Comparison of ENCODE assay signal across 1 cellular context in the genomic region with DNA sequence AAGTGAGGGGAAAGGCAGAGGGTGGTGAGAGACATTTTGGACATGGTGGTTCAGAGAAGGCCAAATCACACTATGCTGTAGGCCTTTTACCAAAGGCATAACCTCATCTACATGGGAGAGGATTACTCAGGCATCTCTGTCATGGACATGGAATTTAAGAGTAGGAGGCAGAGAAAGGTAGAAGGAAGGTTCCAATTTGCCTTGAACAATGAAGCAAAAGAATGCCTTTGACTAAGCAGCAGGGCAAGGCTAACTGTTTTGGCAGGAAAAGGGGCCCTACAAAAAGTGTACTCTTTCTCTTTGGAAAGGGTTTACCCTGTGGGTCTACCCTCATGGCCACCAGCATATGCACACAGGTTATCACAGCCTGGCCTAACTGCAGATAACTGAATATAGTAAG.
TF ChIP-seq lines count a peak whose summit lies in the region.

No MANE protein-coding gene starts in this region.

TF ChIP-seq in H1, 55 proteins besides CTCF, POLR2A, EP300 and RAD21 (continued from another document):
- TF ChIP-seq, protein P1, sequence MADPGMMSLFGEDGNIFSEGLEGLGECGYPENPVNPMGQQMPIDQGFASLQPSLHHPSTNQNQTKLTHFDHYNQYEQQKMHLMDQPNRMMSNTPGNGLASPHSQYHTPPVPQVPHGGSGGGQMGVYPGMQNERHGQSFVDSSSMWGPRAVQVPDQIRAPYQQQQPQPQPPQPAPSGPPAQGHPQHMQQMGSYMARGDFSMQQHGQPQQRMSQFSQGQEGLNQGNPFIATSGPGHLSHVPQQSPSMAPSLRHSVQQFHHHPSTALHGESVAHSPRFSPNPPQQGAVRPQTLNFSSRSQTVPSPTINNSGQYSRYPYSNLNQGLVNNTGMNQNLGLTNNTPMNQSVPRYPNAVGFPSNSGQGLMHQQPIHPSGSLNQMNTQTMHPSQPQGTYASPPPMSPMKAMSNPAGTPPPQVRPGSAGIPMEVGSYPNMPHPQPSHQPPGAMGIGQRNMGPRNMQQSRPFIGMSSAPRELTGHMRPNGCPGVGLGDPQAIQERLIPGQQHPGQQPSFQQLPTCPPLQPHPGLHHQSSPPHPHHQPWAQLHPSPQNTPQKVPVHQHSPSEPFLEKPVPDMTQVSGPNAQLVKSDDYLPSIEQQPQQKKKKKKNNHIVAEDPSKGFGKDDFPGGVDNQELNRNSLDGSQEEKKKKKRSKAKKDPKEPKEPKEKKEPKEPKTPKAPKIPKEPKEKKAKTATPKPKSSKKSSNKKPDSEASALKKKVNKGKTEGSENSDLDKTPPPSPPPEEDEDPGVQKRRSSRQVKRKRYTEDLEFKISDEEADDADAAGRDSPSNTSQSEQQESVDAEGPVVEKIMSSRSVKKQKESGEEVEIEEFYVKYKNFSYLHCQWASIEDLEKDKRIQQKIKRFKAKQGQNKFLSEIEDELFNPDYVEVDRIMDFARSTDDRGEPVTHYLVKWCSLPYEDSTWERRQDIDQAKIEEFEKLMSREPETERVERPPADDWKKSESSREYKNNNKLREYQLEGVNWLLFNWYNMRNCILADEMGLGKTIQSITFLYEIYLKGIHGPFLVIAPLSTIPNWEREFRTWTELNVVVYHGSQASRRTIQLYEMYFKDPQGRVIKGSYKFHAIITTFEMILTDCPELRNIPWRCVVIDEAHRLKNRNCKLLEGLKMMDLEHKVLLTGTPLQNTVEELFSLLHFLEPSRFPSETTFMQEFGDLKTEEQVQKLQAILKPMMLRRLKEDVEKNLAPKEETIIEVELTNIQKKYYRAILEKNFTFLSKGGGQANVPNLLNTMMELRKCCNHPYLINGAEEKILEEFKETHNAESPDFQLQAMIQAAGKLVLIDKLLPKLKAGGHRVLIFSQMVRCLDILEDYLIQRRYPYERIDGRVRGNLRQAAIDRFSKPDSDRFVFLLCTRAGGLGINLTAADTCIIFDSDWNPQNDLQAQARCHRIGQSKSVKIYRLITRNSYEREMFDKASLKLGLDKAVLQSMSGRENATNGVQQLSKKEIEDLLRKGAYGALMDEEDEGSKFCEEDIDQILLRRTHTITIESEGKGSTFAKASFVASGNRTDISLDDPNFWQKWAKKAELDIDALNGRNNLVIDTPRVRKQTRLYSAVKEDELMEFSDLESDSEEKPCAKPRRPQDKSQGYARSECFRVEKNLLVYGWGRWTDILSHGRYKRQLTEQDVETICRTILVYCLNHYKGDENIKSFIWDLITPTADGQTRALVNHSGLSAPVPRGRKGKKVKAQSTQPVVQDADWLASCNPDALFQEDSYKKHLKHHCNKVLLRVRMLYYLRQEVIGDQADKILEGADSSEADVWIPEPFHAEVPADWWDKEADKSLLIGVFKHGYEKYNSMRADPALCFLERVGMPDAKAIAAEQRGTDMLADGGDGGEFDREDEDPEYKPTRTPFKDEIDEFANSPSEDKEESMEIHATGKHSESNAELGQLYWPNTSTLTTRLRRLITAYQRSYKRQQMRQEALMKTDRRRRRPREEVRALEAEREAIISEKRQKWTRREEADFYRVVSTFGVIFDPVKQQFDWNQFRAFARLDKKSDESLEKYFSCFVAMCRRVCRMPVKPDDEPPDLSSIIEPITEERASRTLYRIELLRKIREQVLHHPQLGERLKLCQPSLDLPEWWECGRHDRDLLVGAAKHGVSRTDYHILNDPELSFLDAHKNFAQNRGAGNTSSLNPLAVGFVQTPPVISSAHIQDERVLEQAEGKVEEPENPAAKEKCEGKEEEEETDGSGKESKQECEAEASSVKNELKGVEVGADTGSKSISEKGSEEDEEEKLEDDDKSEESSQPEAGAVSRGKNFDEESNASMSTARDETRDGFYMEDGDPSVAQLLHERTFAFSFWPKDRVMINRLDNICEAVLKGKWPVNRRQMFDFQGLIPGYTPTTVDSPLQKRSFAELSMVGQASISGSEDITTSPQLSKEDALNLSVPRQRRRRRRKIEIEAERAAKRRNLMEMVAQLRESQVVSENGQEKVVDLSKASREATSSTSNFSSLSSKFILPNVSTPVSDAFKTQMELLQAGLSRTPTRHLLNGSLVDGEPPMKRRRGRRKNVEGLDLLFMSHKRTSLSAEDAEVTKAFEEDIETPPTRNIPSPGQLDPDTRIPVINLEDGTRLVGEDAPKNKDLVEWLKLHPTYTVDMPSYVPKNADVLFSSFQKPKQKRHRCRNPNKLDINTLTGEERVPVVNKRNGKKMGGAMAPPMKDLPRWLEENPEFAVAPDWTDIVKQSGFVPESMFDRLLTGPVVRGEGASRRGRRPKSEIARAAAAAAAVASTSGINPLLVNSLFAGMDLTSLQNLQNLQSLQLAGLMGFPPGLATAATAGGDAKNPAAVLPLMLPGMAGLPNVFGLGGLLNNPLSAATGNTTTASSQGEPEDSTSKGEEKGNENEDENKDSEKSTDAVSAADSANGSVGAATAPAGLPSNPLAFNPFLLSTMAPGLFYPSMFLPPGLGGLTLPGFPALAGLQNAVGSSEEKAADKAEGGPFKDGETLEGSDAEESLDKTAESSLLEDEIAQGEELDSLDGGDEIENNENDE (IDR thresholded peaks at IDR 0.05; ENCODE audit: insufficient replicate concordance, low read length), result no peak
- TF ChIP-seq SUZ12 (IDR thresholded peaks at IDR 0.05; ENCODE audit: low read length), result no peak
- TF ChIP-seq ASH2L (IDR thresholded peaks at IDR 0.05; ENCODE audit: low read length), result no peak
- TF ChIP-seq CEBPB (IDR thresholded peaks at IDR 0.05; ENCODE audit: low read depth, low read length), result no peak
- TF ChIP-seq RXRA (IDR thresholded peaks at IDR 0.05; ENCODE audit: insufficient read depth, low read depth, low read length), result no peak
- no peak for TF ChIP-seq TAF1 (IDR thresholded peaks at IDR 0.05; ENCODE audit: low read depth, low read length)
- TF ChIP-seq SIRT6 (IDR thresholded peaks at IDR 0.05; ENCODE audit: low read length), result no peak
- TF ChIP-seq, protein P2, sequence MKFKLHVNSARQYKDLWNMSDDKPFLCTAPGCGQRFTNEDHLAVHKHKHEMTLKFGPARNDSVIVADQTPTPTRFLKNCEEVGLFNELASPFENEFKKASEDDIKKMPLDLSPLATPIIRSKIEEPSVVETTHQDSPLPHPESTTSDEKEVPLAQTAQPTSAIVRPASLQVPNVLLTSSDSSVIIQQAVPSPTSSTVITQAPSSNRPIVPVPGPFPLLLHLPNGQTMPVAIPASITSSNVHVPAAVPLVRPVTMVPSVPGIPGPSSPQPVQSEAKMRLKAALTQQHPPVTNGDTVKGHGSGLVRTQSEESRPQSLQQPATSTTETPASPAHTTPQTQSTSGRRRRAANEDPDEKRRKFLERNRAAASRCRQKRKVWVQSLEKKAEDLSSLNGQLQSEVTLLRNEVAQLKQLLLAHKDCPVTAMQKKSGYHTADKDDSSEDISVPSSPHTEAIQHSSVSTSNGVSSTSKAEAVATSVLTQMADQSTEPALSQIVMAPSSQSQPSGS (IDR thresholded peaks at IDR 0.05; ENCODE audit: low read length), result no peak
- no peak for TF ChIP-seq SP4 (IDR thresholded peaks at IDR 0.05; ENCODE audit: low read length)
- no peak for TF ChIP-seq JUN (IDR thresholded peaks at IDR 0.05; ENCODE audit: low read depth, low read length)
- TF ChIP-seq KDM1A (IDR thresholded peaks at IDR 0.05; ENCODE audit: borderline replicate concordance, low read length), result no peak
- TF ChIP-seq SIX5 (IDR thresholded peaks at IDR 0.05; ENCODE audit: low read depth, low read length), result no peak
- no peak for TF ChIP-seq HDAC6 (IDR thresholded peaks at IDR 0.05; ENCODE audit: low read depth, low read length)
- TF ChIP-seq CTBP2 (IDR thresholded peaks at IDR 0.05; ENCODE audit: borderline replicate concordance, insufficient read depth, insufficient read length, low read length), result no peak
- no peak for TF ChIP-seq TCF12 (IDR thresholded peaks at IDR 0.05; ENCODE audit: low read depth, low read length)
- TF ChIP-seq EGR1 (IDR thresholded peaks at IDR 0.05; ENCODE audit: borderline replicate concordance, low read depth, low read length), result no peak
